20 cellular contexts compared by ENCODE assay signal in the genomic region with DNA sequence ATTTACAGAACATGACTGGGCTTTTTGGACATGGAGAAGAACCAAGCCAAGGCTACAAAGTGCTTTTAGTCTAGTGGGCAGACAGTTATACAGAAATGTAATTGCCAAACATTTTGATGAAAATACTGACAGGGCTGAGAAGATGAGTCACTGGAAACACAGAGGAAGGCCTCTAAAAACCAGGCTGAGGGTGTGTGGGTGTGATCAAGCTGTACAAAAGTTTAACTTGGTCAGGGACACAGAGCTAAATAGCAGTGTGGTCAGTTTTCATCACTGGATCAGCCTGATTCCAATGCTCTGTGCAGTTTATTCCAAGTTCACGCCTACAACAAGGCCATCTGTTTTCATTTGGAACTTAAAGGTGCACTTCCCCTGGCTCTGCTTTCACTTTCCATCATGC. TPM values are rescaled to one million over a fixed set of nuclear protein-coding genes. Genes with fewer than 3 reads are reported as not detected.
DNase-seq lines count a peak whose midpoint lies in the region; ATAC-seq, FAIRE-seq and TF ChIP-seq lines count a peak whose summit lies in the region.
"Had no signal": no experiment of that assay in that cellular context is flagged by ENCODE, and none has a peak within 500 bp of the region (broad histone marks: within the 10 kb centered on the region; RNA-seq: fewer than 3 reads in every experiment).

No MANE protein-coding gene starts in this region.

- peaks cover 7% of the 10 kb centered on the region for H3K27me3 Mint-ChIP-seq in activated CD4-positive, alpha-beta memory T cell treated with anti-CD3 and anti-CD28 coated beads for 36 hours
- H3K27me3 Mint-ChIP-seq in activated CD4-positive, alpha-beta memory T cell treated with anti-CD3 and anti-CD28 coated beads, Interleukin-2, amount 10 ng/mL, durations not matched to agents 7 days and 5 days, result peaks cover 2% of the 10 kb centered on the region

- intact Hi-C loops in activated CD4-positive, alpha-beta memory T cell treated with anti-CD3 and anti-CD28 coated beads for 36 hours (cut with micrococcal nuclease), result no loop called here

- H3K27ac ChIP-seq in small intestine (ENCODE audit: low read depth in 1 of 2, low read length in 1 of 2), result no peak overlapping the region
- H3K27ac ChIP-seq: epithelial cell of prostate, prostate gland had no signal

- H3K4me3 ChIP-seq in choroid plexus epithelial cell (ENCODE audit: low read depth, low read length), result no peak overlapping the region
- no peak overlapping the region for H3K4me3 ChIP-seq in small intestine (ENCODE audit: low read depth in 1 of 2, low read length in 2 of 2)
- H3K4me3 ChIP-seq: prostate gland had no signal

- H3K4me3 Mint-ChIP-seq in activated CD4-positive, alpha-beta memory T cell treated with anti-CD3 and anti-CD28 coated beads for 36 hours, result no peak overlapping the region
- H3K4me3 Mint-ChIP-seq in activated CD4-positive, alpha-beta memory T cell treated with anti-CD3 and anti-CD28 coated beads, Interleukin-2, amount 10 ng/mL, durations not matched to agents 7 days and 5 days, result no peak overlapping the region

- H3K36me3 ChIP-seq in small intestine (ENCODE audit: control insufficient read depth in 2 of 2, insufficient read depth in 2 of 2, low read length in 2 of 2), result no peaks in the 10 kb centered on the region
- H3K36me3 ChIP-seq: prostate gland had no signal

- H3K27me3 ChIP-seq in small intestine (ENCODE audit: control insufficient read depth in 2 of 2, insufficient read depth in 2 of 2, low read length in 2 of 2), result no peaks in the 10 kb centered on the region

- peak; percentile 8 for DNase-seq in activated CD4-positive, alpha-beta memory T cell treated with anti-CD3 and anti-CD28 coated beads for 36 hours
- no peak for DNase-seq in activated CD4-positive, alpha-beta memory T cell treated with anti-CD3 and anti-CD28 coated beads, Interleukin-2, amount 10 ng/mL, durations not matched to agents 7 days and 5 days
- DNase-seq in MV-4-11 (lab: John Stamatoyannopoulos, UW), result peak; percentile 60
- DNase-seq in choroid plexus epithelial cell (ENCODE audit: low read depth), result peak; percentile 49
- DNase-seq in small intestine, result peak; percentile 38
- DNase-seq in GDM1 (lab: John Stamatoyannopoulos, UW), result no peak
- DNase-seq: activated CD4-positive, CD25-positive, alpha-beta regulatory T cell treated with anti-CD3 and anti-CD28 coated beads, Interleukin-2, amount 50 U/mL, for 72 hours; amygdala; cortex of kidney; hypothalamus; NCI-H2081 treated with DMSO at 0.1 percent for 48 hours; NCI-H748 treated with DMSO at 0.1 percent for 48 hours; T-helper 1 cell had no signal

- no peak for TF ChIP-seq CTCF in choroid plexus epithelial cell (conservative IDR thresholded peaks at IDR 0.05; ENCODE audit: low read depth, low read length)

- no peaks in the 10 kb centered on the region for H3K4me1 ChIP-seq in small intestine (ENCODE audit: control insufficient read depth in 2 of 2, insufficient read depth in 1 of 2, low read depth in 1 of 2, low read length in 1 of 2)
- H3K4me1 ChIP-seq: prostate gland had no signal

- FAIRE-seq in small intestine (lab: Jason Lieb, UNC), result no peak
- FAIRE-seq: D721Med had no signal

- no peaks in the 10 kb centered on the region for H3K36me3 Mint-ChIP-seq in activated CD4-positive, alpha-beta memory T cell treated with anti-CD3 and anti-CD28 coated beads for 36 hours
- H3K36me3 Mint-ChIP-seq in activated CD4-positive, alpha-beta memory T cell treated with anti-CD3 and anti-CD28 coated beads, Interleukin-2, amount 10 ng/mL, durations not matched to agents 7 days and 5 days (ENCODE audit: low read depth), result no peaks in the 10 kb centered on the region

- ATAC-seq in HG03520 (IDR thresholded peaks at IDR 0.05; ENCODE audit: unreplicated experiment), result no peak
- ATAC-seq in HG03135 (IDR thresholded peaks at IDR 0.05; ENCODE audit: unreplicated experiment), result no peak

- CTCF ChIA-PET in activated CD4-positive, alpha-beta memory T cell treated with anti-CD3 and anti-CD28 coated beads for 36 hours (lab: Charles Lee), result no interaction called here
- CTCF ChIA-PET in activated CD4-positive, alpha-beta memory T cell treated with anti-CD3 and anti-CD28 coated beads, Interleukin-2, amount 10 ng/mL, durations not matched to agents 7 days and 5 days (lab: Charles Lee), result no interaction called here

- H3K9me3 Mint-ChIP-seq in activated CD4-positive, alpha-beta memory T cell treated with anti-CD3 and anti-CD28 coated beads for 36 hours, result no peaks in the 10 kb centered on the region
- no peaks in the 10 kb centered on the region for H3K9me3 Mint-ChIP-seq in activated CD4-positive, alpha-beta memory T cell treated with anti-CD3 and anti-CD28 coated beads, Interleukin-2, amount 10 ng/mL, durations not matched to agents 7 days and 5 days
- H3K9me3 Mint-ChIP-seq: activated T-cell treated with anti-CD3 and anti-CD28 coated beads, Interleukin-2, amount 50 U/mL, for 72 hours had no signal

- WGBS in small intestine, 3 donors, result 10 to 21% (median 14%) methylated on average over 1 of the region's 1 CpG

- H3K4me1 Mint-ChIP-seq in activated CD4-positive, alpha-beta memory T cell treated with anti-CD3 and anti-CD28 coated beads for 36 hours (ENCODE audit: low read depth), result peaks cover 10% of the 10 kb centered on the region
- H3K4me1 Mint-ChIP-seq in activated CD4-positive, alpha-beta memory T cell treated with anti-CD3 and anti-CD28 coated beads, Interleukin-2, amount 10 ng/mL, durations not matched to agents 7 days and 5 days, result peaks cover 4% of the 10 kb centered on the region

- H3K9me3 ChIP-seq in small intestine (ENCODE audit: control insufficient read depth, low read depth), result no peaks in the 10 kb centered on the region
- H3K9me3 ChIP-seq: prostate gland had no signal

- POLR2A ChIA-PET in activated CD4-positive, alpha-beta memory T cell treated with anti-CD3 and anti-CD28 coated beads for 36 hours (lab: Charles Lee), result no interaction called here
- POLR2A ChIA-PET in activated CD4-positive, alpha-beta memory T cell treated with anti-CD3 and anti-CD28 coated beads, Interleukin-2, amount 10 ng/mL, durations not matched to agents 7 days and 5 days (lab: Charles Lee), result no interaction called here

- no peak overlapping the region for H3K27ac Mint-ChIP-seq in activated CD4-positive, alpha-beta memory T cell treated with anti-CD3 and anti-CD28 coated beads for 36 hours
- H3K27ac Mint-ChIP-seq in activated CD4-positive, alpha-beta memory T cell treated with anti-CD3 and anti-CD28 coated beads, Interleukin-2, amount 10 ng/mL, durations not matched to agents 7 days and 5 days, result no peak overlapping the region
- H3K27ac Mint-ChIP-seq: activated T-cell treated with anti-CD3 and anti-CD28 coated beads, Interleukin-2, amount 50 U/mL, for 72 hours had no signal

RNA-seq across cellular contexts. Expression of a gene that starts 10.6 kb away (rescaled TPM):
- under 1 TPM in 1 of 2 experiments, not detected in 1; 0.19 TPM for total RNA-seq in activated CD4-positive, alpha-beta memory T cell treated with anti-CD3 and anti-CD28 coated beads for 36 hours
- total RNA-seq in activated CD4-positive, alpha-beta memory T cell treated with anti-CD3 and anti-CD28 coated beads, Interleukin-2, amount 10 ng/mL, durations not matched to agents 7 days and 5 days, result not detected
- 1 to 10 TPM in 2 of 3 donors, under 1 TPM in 1; 0.27 to 3.4 (median 1.6) TPM for polyA plus RNA-seq in small intestine
- polyA plus RNA-seq: AG04450 had no signal

Comparison
In these comparisons a context has a peak if more than half of its experiments do, and no peak if none do; other contexts are left out.
1. DNase-seq: peak in activated CD4-positive, alpha-beta memory T cell treated with anti-CD3 and anti-CD28 coated beads for 36 hours (single experiment), MV-4-11 (single experiment), choroid plexus epithelial cell (single experiment) and small intestine (single experiment); none in activated CD4-positive, alpha-beta memory T cell treated with anti-CD3 and anti-CD28 coated beads, Interleukin-2, amount 10 ng/mL, durations not matched to agents 7 days and 5 days (single experiment) and GDM1 (single experiment).